ENCODE assay signal across 1 cellular context in the genomic region with DNA sequence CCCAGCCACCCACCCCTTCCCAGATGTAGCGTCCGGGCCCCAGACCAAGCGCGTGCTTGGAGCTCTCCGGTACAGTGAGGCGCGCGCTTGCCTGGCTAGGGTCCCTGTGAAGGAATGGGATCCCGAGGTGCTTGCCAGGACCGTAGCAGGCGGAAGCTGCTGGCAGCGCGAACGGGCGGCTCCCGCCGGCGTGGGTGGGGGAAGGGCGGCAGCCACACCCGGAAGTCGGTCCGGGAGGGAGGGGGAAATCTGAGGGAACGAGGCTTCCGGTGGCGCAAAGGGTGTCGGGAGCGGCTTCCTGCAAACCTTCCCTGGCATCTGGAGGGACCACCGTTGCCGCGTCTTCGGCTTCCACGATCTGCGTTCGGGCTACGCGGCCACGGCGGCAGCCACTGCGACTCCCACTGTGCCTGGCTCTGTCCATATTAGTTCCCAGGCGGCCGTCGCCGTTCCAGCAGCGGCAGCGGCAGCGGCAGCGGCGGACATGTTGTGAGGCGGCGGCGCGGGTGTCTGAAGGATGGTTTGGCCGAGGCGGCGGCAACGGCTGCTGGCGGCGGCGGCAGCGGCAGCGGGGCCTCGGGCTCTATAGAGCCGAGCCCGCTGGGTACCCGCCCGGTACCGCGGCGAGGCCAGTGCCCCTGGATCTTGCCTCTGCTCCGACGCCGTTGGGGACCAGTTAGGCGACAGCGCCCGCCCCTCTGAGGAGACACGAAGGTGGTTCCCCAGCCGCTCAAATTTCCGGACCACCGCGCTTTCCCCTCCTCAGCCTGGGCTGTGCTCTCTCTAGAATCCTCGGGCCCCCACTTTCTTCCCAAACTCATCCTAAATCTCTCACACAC.
TF ChIP-seq lines count a peak whose summit lies in the region.

A gene (plus strand): TSS at position 275 of the 839 bp plus-strand sequence. CDS start 739 bp downstream, outside the sequence.

TF ChIP-seq in K562, 482 proteins besides CTCF, POLR2A, EP300 and RAD21 (continued from another document and continues in another):
- TF ChIP-seq, protein P1, sequence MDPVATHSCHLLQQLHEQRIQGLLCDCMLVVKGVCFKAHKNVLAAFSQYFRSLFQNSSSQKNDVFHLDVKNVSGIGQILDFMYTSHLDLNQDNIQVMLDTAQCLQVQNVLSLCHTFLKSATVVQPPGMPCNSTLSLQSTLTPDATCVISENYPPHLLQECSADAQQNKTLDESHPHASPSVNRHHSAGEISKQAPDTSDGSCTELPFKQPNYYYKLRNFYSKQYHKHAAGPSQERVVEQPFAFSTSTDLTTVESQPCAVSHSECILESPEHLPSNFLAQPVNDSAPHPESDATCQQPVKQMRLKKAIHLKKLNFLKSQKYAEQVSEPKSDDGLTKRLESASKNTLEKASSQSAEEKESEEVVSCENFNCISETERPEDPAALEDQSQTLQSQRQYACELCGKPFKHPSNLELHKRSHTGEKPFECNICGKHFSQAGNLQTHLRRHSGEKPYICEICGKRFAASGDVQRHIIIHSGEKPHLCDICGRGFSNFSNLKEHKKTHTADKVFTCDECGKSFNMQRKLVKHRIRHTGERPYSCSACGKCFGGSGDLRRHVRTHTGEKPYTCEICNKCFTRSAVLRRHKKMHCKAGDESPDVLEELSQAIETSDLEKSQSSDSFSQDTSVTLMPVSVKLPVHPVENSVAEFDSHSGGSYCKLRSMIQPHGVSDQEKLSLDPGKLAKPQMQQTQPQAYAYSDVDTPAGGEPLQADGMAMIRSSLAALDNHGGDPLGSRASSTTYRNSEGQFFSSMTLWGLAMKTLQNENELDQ (CRISPR knock-in tag; IDR thresholded peaks at IDR 0.05; ENCODE audit: borderline replicate concordance): no peak
- TF ChIP-seq HDAC3 (IDR thresholded peaks at IDR 0.05; ENCODE audit: borderline replicate concordance, partially characterized antibody) (peak; percentile 23), SIN3A (IDR thresholded peaks at IDR 0.05; ENCODE audit: borderline replicate concordance in 2 of 2, control insufficient read depth in 1 of 2, low read depth in 2 of 2, low read length in 2 of 2) (peak; percentile 88 to 89; a peak in 2 of 4 replicates), BACH1 (tag; IDR thresholded peaks at IDR 0.05) (no peak), ZNF644 (tag; IDR thresholded peaks at IDR 0.05; ENCODE audit: low read depth) (no peak; the same call in 1 of the 2 replicates), NONO (IDR thresholded peaks at IDR 0.05; ENCODE audit: low read depth in 2 of 2, low read length in 1 of 2) (peak in 1 of 2 experiments; percentile 52; a peak in 1 of 4 replicates), GABPA (tag; conservative IDR thresholded peaks at IDR 0.05; ENCODE audit: low read depth) (peak; percentile 98), TBP (optimal IDR thresholded peaks at IDR 0.05; ENCODE audit: low read depth, low read length) (peak; percentile 90), MTA3 (IDR thresholded peaks at IDR 0.05; ENCODE audit: borderline replicate concordance) (peak; percentile 80; the same call in 1 of the 2 replicates), SRSF7 (optimal IDR thresholded peaks at IDR 0.05; ENCODE audit: low read depth, low read length) (no peak), EP400 (IDR thresholded peaks at IDR 0.05) (peak; percentile 98), SP2 (IDR thresholded peaks at IDR 0.05; ENCODE audit: extremely low read depth, low read depth, low read length, poor library complexity, severe bottlenecking) (no peak), SMAD4 (CRISPR knock-in tag; conservative IDR thresholded peaks at IDR 0.05) (peak; percentile 62), ZFP1 (CRISPR knock-in tag; IDR thresholded peaks at IDR 0.05) (no peak), ETV5 (CRISPR knock-in tag; IDR thresholded peaks at IDR 0.05; ENCODE audit: low read depth) (peak; percentile 99), ZNF57 (CRISPR knock-in tag; IDR thresholded peaks at IDR 0.05) (no peak), ZNF347 (CRISPR knock-in tag; IDR thresholded peaks at IDR 0.05; ENCODE audit: low read depth) (no peak), ZNF311 (CRISPR knock-in tag; IDR thresholded peaks at IDR 0.05) (no peak), RB1 (IDR thresholded peaks at IDR 0.05; ENCODE audit: low read depth) (peak; percentile 95), DPF2 (IDR thresholded peaks at IDR 0.05) (no peak), ZNF143 (CRISPR knock-in tag; IDR thresholded peaks at IDR 0.05) (peak; percentile 84), NFYB (IDR thresholded peaks at IDR 0.05; ENCODE audit: extremely low read depth, insufficient read length) (no peak), MED1 (CRISPR knock-in tag; IDR thresholded peaks at IDR 0.05; ENCODE audit: borderline replicate concordance) (no peak), HNRNPH1 (optimal IDR thresholded peaks at IDR 0.05; ENCODE audit: low read depth, low read length) (no peak), CEBPG (CRISPR knock-in tag; IDR thresholded peaks at IDR 0.05) (no peak), CEBPG (tag; conservative IDR thresholded peaks at IDR 0.05 in 1 of 2, IDR thresholded peaks at IDR 0.05 in 1 of 2) (no peak), CBX3 (IDR thresholded peaks at IDR 0.05; ENCODE audit: borderline replicate concordance in 1 of 2, low read length in 2 of 2) (peak in 1 of 2 experiments; percentile 37; a peak in 1 of 3 replicates), ZEB2 (IDR thresholded peaks at IDR 0.05) (no peak), ZNF561 (CRISPR knock-in tag; conservative IDR thresholded peaks at IDR 0.05) (no peak), ZNF830 (CRISPR knock-in tag; IDR thresholded peaks at IDR 0.05) (no peak), PCBP1 (IDR thresholded peaks at IDR 0.05; ENCODE audit: low read depth, low read length, poor library complexity, severe bottlenecking) (peak; percentile 90), TCFL5 (CRISPR knock-in tag; conservative IDR thresholded peaks at IDR 0.05) (no peak)
- TF ChIP-seq, protein P2, sequence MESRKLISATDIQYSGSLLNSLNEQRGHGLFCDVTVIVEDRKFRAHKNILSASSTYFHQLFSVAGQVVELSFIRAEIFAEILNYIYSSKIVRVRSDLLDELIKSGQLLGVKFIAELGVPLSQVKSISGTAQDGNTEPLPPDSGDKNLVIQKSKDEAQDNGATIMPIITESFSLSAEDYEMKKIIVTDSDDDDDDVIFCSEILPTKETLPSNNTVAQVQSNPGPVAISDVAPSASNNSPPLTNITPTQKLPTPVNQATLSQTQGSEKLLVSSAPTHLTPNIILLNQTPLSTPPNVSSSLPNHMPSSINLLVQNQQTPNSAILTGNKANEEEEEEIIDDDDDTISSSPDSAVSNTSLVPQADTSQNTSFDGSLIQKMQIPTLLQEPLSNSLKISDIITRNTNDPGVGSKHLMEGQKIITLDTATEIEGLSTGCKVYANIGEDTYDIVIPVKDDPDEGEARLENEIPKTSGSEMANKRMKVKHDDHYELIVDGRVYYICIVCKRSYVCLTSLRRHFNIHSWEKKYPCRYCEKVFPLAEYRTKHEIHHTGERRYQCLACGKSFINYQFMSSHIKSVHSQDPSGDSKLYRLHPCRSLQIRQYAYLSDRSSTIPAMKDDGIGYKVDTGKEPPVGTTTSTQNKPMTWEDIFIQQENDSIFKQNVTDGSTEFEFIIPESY (CRISPR knock-in tag; IDR thresholded peaks at IDR 0.05): peak; percentile 56; the same call in 1 of the 2 replicates
- TF ChIP-seq, protein P3, sequence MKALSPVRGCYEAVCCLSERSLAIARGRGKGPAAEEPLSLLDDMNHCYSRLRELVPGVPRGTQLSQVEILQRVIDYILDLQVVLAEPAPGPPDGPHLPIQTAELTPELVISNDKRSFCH (CRISPR knock-in tag; IDR thresholded peaks at IDR 0.05): no peak
- TF ChIP-seq, protein P3 (tag; IDR thresholded peaks at IDR 0.05): peak; percentile 75
- TF ChIP-seq, protein P4, sequence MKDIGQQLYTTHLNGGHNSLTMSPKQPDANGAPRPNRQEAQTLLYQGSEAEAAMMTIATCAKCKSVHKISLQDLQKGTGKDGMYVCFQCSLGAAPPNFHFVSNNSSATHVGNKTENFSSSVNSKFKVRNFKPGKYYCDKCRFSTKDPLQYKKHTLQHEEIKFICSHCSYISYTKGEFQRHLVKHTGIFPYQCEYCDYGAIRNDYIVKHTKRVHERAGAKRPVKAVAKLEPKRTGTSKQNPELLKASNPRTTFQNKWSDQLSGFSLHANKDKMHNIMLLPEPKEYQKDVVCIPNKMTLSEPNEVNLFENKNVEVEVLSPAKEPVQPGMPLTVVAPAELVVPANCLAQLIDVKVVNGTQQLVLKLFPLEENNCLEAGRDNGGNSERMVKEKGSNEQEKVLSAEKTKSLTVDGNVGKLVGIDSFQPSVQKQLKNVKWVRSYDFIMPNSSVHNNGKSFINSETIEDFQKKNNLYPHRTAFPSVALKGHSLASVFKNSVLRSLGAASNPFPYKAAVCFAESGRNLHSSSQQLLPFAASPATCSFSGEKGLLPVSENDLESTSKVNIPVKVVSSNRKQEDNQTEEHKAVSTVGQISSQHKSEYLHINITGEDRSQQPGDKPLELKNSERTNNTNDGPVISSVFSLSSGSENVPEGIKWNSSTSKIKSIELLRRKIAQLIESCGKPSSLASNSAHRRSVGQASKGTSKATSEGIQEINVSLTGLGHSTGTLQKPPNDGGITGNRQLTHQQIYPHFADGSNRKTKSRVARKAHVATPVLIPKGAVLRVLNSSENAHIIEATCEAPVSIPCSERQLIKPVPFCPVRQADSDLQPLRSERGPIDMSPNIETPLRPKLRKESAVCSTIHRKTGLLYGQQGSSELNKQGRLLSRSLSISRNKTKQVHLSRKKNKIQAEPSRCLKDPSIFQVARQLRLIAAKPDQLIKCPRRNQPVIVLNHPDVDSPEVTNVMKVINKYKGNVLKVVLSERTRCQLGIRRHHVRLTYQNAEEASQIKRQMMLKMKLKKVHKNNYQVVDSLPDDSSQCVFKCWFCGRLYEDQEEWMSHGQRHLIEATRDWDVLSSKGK (CRISPR knock-in tag; IDR thresholded peaks at IDR 0.05): no peak
- TF ChIP-seq, protein P5, sequence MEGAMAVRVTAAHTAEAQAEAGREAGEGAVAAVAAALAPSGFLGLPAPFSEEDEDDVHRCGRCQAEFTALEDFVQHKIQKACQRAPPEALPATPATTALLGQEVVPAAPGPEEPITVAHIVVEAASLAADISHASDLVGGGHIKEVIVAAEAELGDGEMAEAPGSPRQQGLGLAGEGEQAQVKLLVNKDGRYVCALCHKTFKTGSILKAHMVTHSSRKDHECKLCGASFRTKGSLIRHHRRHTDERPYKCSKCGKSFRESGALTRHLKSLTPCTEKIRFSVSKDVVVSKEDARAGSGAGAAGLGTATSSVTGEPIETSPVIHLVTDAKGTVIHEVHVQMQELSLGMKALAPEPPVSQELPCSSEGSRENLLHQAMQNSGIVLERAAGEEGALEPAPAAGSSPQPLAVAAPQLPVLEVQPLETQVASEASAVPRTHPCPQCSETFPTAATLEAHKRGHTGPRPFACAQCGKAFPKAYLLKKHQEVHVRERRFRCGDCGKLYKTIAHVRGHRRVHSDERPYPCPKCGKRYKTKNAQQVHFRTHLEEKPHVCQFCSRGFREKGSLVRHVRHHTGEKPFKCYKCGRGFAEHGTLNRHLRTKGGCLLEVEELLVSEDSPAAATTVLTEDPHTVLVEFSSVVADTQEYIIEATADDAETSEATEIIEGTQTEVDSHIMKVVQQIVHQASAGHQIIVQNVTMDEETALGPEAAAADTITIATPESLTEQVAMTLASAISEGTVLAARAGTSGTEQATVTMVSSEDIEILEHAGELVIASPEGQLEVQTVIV (CRISPR knock-in tag; IDR thresholded peaks at IDR 0.05; ENCODE audit: borderline replicate concordance): no peak
- TF ChIP-seq, protein P6, sequence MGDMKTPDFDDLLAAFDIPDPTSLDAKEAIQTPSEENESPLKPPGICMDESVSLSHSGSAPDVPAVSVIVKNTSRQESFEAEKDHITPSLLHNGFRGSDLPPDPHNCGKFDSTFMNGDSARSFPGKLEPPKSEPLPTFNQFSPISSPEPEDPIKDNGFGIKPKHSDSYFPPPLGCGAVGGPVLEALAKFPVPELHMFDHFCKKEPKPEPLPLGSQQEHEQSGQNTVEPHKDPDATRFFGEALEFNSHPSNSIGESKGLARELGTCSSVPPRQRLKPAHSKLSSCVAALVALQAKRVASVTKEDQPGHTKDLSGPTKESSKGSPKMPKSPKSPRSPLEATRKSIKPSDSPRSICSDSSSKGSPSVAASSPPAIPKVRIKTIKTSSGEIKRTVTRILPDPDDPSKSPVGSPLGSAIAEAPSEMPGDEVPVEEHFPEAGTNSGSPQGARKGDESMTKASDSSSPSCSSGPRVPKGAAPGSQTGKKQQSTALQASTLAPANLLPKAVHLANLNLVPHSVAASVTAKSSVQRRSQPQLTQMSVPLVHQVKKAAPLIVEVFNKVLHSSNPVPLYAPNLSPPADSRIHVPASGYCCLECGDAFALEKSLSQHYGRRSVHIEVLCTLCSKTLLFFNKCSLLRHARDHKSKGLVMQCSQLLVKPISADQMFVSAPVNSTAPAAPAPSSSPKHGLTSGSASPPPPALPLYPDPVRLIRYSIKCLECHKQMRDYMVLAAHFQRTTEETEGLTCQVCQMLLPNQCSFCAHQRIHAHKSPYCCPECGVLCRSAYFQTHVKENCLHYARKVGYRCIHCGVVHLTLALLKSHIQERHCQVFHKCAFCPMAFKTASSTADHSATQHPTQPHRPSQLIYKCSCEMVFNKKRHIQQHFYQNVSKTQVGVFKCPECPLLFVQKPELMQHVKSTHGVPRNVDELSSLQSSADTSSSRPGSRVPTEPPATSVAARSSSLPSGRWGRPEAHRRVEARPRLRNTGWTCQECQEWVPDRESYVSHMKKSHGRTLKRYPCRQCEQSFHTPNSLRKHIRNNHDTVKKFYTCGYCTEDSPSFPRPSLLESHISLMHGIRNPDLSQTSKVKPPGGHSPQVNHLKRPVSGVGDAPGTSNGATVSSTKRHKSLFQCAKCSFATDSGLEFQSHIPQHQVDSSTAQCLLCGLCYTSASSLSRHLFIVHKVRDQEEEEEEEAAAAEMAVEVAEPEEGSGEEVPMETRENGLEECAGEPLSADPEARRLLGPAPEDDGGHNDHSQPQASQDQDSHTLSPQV (IDR thresholded peaks at IDR 0.05): peak; percentile 78
- TF ChIP-seq, protein P7, sequence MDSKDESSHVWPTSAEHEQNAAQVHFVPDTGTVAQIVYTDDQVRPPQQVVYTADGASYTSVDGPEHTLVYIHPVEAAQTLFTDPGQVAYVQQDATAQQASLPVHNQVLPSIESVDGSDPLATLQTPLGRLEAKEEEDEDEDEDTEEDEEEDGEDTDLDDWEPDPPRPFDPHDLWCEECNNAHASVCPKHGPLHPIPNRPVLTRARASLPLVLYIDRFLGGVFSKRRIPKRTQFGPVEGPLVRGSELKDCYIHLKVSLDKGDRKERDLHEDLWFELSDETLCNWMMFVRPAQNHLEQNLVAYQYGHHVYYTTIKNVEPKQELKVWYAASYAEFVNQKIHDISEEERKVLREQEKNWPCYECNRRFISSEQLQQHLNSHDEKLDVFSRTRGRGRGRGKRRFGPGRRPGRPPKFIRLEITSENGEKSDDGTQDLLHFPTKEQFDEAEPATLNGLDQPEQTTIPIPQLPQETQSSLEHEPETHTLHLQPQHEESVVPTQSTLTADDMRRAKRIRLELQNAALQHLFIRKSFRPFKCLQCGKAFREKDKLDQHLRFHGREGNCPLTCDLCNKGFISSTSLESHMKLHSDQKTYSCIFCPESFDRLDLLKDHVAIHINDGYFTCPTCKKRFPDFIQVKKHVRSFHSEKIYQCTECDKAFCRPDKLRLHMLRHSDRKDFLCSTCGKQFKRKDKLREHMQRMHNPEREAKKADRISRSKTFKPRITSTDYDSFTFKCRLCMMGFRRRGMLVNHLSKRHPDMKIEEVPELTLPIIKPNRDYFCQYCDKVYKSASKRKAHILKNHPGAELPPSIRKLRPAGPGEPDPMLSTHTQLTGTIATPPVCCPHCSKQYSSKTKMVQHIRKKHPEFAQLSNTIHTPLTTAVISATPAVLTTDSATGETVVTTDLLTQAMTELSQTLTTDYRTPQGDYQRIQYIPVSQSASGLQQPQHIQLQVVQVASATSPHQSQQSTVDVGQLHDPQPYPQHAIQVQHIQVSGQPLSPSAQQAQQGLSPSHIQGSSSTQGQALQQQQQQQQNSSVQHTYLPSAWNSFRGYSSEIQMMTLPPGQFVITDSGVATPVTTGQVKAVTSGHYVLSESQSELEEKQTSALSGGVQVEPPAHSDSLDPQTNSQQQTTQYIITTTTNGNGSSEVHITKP (IDR thresholded peaks at IDR 0.05; ENCODE audit: partially characterized antibody): peak; percentile 54
